ENCODE assay signal across 15 cellular contexts in the genomic region with DNA sequence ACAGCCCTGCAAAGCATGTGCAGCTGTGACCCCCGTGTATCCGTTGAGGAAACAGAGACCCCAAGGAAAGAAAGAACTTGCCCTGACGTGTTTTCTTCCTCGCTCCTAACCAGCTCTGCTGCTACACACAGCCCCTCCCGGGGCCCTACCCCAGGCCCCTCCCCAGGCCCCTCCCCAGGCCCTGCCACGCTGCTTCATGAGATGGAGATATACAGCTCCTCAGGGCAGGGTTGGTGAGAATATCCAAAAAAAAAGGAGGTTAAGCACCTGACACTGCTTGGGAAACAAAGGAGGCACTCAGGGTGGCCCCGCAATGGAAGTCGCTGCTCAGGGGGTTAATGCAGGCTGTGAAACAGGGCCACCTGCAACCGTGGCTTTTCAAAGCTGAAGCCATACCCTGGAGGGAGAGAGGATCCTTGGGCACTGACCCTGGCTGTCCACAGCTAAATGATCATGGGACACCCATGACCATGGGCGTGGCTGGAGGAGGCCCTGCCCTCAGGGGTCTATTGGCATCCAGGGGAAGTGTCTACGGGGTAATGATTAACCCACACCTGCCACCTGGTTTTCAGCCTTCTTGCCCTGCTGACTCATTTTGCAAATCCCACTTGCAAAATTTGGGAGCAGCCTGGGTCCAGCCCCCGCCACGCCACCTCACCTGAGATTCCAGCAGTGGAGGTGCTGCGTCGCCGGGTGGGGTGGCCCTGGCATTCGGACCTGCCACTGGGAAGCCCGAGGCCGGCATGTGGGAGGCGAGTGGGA.
"Had no signal": no experiment of that assay in that cellular context is flagged by ENCODE, and none has a peak within 500 bp of the region (broad histone marks: within the 10 kb centered on the region; RNA-seq: fewer than 3 reads in every experiment).

No MANE protein-coding gene starts in this region.

- H3K27me3 ChIP-seq: breast epithelium, ovary had no signal

- H3K36me3 Mint-ChIP-seq: immature natural killer cell had no signal

- H3K27ac Mint-ChIP-seq: activated CD4-positive, alpha-beta memory T cell treated with anti-CD3 and anti-CD28 coated beads, Interleukin-2, amount 10 ng/mL, durations not matched to agents 7 days and 5 days; immature natural killer cell; nephron progenitor cell had no signal

- H3K9me3 ChIP-seq: breast epithelium, ovary had no signal

- H3K9me3 Mint-ChIP-seq: activated CD4-positive, alpha-beta memory T cell treated with anti-CD3 and anti-CD28 coated beads, Interleukin-2, amount 10 ng/mL, durations not matched to agents 7 days and 5 days; immature natural killer cell; nephron progenitor cell had no signal

- H3K4me3 Mint-ChIP-seq: activated CD4-positive, alpha-beta memory T cell treated with anti-CD3 and anti-CD28 coated beads, Interleukin-2, amount 10 ng/mL, durations not matched to agents 7 days and 5 days; immature natural killer cell; nephron progenitor cell had no signal

- H3K4me3 ChIP-seq: breast epithelium, dorsolateral prefrontal cortex, ovary had no signal

- ATAC-seq: esophagus mucosa; left cardiac atrium; stimulated activated naive CD8-positive, alpha-beta T cell treated with anti-CD3 and anti-CD28 coated beads, Interleukin-15, Interleukin-2, amounts not matched to agents 100 U/mL and 50 U/mL, for 24 hours had no signal

- H3K4me1 Mint-ChIP-seq: immature natural killer cell had no signal

- H3K27ac ChIP-seq: breast epithelium, dorsolateral prefrontal cortex, ovary had no signal

- H3K36me3 ChIP-seq: breast epithelium, ovary had no signal

- DNase-seq: activated CD4-positive, alpha-beta memory T cell treated with anti-CD3 and anti-CD28 coated beads, Interleukin-2, amount 10 ng/mL, durations not matched to agents 7 days and 5 days; activated CD8-positive, alpha-beta memory T cell treated with anti-CD3 and anti-CD28 coated beads, Interleukin-2, amount 50 U/mL, for 48 hours; activated naive CD4-positive, alpha-beta T cell; aorta; dorsolateral prefrontal cortex; immature natural killer cell; left cardiac atrium; nephron progenitor cell; ovary; stimulated activated CD4-positive, alpha-beta T cell treated with anti-CD3 and anti-CD28 coated beads, Interleukin-4, amount 100 ng/mL, for 1 hour; stimulated activated CD8-positive, alpha-beta memory T cell treated with anti-CD3 and anti-CD28 coated beads, Interleukin-4, amount 100 ng/mL, for 48 hours; stimulated activated naive CD8-positive, alpha-beta T cell treated with anti-CD3 and anti-CD28 coated beads, Interleukin-15, Interleukin-2, amounts not matched to agents 100 U/mL and 50 U/mL, for 24 hours; T1000 had no signal
